1 cellular context compared by ENCODE assay signal in the genomic region with DNA sequence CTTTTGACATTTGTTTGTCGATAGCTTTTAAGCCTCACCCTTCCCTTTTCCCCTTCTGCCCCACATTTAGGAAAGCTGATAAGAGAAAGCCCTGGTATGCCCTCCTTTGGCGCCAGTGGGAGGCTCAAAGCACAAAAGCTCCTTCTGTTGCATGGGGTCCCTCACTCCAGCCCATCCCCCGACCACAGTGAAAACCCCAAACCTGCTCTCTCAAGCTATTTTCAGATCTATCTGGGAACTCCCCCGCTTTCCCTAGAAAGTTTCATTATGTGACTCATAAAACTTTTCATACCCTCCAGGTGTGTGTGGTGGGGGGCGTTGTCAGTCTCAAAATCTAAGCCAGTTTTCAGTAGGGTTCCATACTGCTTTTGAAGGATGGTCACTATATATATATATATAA.
TF ChIP-seq lines count a peak whose summit lies in the region.

No MANE protein-coding gene starts in this region.

TF ChIP-seq in GM12878, 131 proteins besides CTCF, POLR2A, EP300 and RAD21 (continued from another document):
- TF ChIP-seq, protein P1, sequence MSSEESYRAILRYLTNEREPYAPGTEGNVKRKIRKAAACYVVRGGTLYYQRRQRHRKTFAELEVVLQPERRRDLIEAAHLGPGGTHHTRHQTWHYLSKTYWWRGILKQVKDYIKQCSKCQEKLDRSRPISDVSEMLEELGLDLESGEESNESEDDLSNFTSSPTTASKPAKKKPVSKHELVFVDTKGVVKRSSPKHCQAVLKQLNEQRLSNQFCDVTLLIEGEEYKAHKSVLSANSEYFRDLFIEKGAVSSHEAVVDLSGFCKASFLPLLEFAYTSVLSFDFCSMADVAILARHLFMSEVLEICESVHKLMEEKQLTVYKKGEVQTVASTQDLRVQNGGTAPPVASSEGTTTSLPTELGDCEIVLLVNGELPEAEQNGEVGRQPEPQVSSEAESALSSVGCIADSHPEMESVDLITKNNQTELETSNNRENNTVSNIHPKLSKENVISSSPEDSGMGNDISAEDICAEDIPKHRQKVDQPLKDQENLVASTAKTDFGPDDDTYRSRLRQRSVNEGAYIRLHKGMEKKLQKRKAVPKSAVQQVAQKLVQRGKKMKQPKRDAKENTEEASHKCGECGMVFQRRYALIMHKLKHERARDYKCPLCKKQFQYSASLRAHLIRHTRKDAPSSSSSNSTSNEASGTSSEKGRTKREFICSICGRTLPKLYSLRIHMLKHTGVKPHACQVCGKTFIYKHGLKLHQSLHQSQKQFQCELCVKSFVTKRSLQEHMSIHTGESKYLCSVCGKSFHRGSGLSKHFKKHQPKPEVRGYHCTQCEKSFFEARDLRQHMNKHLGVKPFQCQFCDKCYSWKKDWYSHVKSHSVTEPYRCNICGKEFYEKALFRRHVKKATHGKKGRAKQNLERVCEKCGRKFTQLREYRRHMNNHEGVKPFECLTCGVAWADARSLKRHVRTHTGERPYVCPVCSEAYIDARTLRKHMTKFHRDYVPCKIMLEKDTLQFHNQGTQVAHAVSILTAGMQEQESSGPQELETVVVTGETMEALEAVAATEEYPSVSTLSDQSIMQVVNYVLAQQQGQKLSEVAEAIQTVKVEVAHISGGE (CRISPR knock-in tag; IDR thresholded peaks at IDR 0.05) = no peak
- peak; percentile 93; the same call in 1 of the 2 replicates for TF ChIP-seq FOXM1 (IDR thresholded peaks at IDR 0.05; ENCODE audit: low read depth, low read length)
- TF ChIP-seq, protein P2, sequence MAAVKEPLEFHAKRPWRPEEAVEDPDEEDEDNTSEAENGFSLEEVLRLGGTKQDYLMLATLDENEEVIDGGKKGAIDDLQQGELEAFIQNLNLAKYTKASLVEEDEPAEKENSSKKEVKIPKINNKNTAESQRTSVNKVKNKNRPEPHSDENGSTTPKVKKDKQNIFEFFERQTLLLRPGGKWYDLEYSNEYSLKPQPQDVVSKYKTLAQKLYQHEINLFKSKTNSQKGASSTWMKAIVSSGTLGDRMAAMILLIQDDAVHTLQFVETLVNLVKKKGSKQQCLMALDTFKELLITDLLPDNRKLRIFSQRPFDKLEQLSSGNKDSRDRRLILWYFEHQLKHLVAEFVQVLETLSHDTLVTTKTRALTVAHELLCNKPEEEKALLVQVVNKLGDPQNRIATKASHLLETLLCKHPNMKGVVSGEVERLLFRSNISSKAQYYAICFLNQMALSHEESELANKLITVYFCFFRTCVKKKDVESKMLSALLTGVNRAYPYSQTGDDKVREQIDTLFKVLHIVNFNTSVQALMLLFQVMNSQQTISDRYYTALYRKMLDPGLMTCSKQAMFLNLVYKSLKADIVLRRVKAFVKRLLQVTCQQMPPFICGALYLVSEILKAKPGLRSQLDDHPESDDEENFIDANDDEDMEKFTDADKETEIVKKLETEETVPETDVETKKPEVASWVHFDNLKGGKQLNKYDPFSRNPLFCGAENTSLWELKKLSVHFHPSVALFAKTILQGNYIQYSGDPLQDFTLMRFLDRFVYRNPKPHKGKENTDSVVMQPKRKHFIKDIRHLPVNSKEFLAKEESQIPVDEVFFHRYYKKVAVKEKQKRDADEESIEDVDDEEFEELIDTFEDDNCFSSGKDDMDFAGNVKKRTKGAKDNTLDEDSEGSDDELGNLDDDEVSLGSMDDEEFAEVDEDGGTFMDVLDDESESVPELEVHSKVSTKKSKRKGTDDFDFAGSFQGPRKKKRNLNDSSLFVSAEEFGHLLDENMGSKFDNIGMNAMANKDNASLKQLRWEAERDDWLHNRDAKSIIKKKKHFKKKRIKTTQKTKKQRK (IDR thresholded peaks at IDR 0.05; ENCODE audit: low read depth, low read length) = no peak
- no peak for TF ChIP-seq HDAC6 (IDR thresholded peaks at IDR 0.05; ENCODE audit: unreplicated experiment)
- no peak for TF ChIP-seq MYC (IDR thresholded peaks at IDR 0.05; ENCODE audit: insufficient read depth, insufficient read length, insufficient replicate concordance, low read length, severe bottlenecking)
- no peak for TF ChIP-seq ZNF217 (IDR thresholded peaks at IDR 0.05)
- no peak for TF ChIP-seq FOXK2 (IDR thresholded peaks at IDR 0.05)
TF ChIP-seq in GM12878: peak in this region for 31.
